In genomic region chr12:1795785-1796514, GRCh38 we compare ENCODE assay signal across 1 cellular context.
TF ChIP-seq lines count a peak whose summit lies in the region.

No MANE protein-coding gene starts in this region.

TF ChIP-seq in HEK293, 187 proteins besides CTCF, POLR2A, EP300 and RAD21 (continued from another document and continues in another):
- TF ChIP-seq ZNF146 (tag by site-specific recombination; IDR thresholded peaks at IDR 0.05) (no peak), ZNF510 (tag by site-specific recombination; IDR thresholded peaks at IDR 0.05; ENCODE audit: insufficient replicate concordance) (no peak), TCF7L2 (IDR thresholded peaks at IDR 0.05; ENCODE audit: borderline replicate concordance, low read depth, low read length) (no peak), ZNF558 (tag by site-specific recombination; IDR thresholded peaks at IDR 0.05) (no peak), YY2 (tag by site-specific recombination; IDR thresholded peaks at IDR 0.05) (no peak), ZNF132 (tag by site-specific recombination; IDR thresholded peaks at IDR 0.05; ENCODE audit: borderline replicate concordance) (no peak), ZNF488 (tag by site-specific recombination; IDR thresholded peaks at IDR 0.05) (no peak), ZBTB8A (tag by site-specific recombination; IDR thresholded peaks at IDR 0.05) (peak; percentile 44; the same call in 1 of the 2 replicates), ZNF2 (tag by site-specific recombination; IDR thresholded peaks at IDR 0.05) (no peak), ZNF704 (tag by site-specific recombination; IDR thresholded peaks at IDR 0.05) (no peak), EGR2 (tag by site-specific recombination; IDR thresholded peaks at IDR 0.05; ENCODE audit: low read depth) (peak; percentile 29), ZBTB49 (tag by site-specific recombination; IDR thresholded peaks at IDR 0.05; ENCODE audit: low read depth) (no peak), ZNF366 (tag by site-specific recombination; conservative IDR thresholded peaks at IDR 0.05) (no peak), ZNF707 (tag by site-specific recombination; IDR thresholded peaks at IDR 0.05) (no peak), ZNF239 (tag by site-specific recombination; IDR thresholded peaks at IDR 0.05) (no peak), ZEB2 (tag by site-specific recombination; IDR thresholded peaks at IDR 0.05) (no peak), ZNF174 (tag by site-specific recombination; IDR thresholded peaks at IDR 0.05) (no peak), ZNF391 (tag by site-specific recombination; IDR thresholded peaks at IDR 0.05; ENCODE audit: borderline replicate concordance, low read depth) (0 out of 2 replicates have a peak, but pooled peaks have one; percentile 20), ZNF645 (tag by site-specific recombination; IDR thresholded peaks at IDR 0.05) (no peak), ZBTB17 (tag by site-specific recombination; IDR thresholded peaks at IDR 0.05) (no peak; the same call in none of the 2 replicates), ZNF341 (tag by site-specific recombination; IDR thresholded peaks at IDR 0.05; ENCODE audit: low read depth) (no peak), BCL11A (tag by site-specific recombination; IDR thresholded peaks at IDR 0.05; ENCODE audit: low read depth) (no peak), ZNF501 (tag by site-specific recombination; IDR thresholded peaks at IDR 0.05) (no peak), OSR2 (tag by site-specific recombination; IDR thresholded peaks at IDR 0.05) (no peak), ZNF23 (tag by site-specific recombination; IDR thresholded peaks at IDR 0.05; ENCODE audit: borderline replicate concordance) (no peak), ZNF112 (tag by site-specific recombination; IDR thresholded peaks at IDR 0.05) (no peak), ZNF121 (tag by site-specific recombination; IDR thresholded peaks at IDR 0.05) (no peak), BCL11B (tag by site-specific recombination; IDR thresholded peaks at IDR 0.05; ENCODE audit: low read depth) (no peak), ZNF169 (tag by site-specific recombination; IDR thresholded peaks at IDR 0.05) (no peak), ZNF473 (tag by site-specific recombination; IDR thresholded peaks at IDR 0.05) (no peak), ZNF830 (tag by site-specific recombination; IDR thresholded peaks at IDR 0.05; ENCODE audit: low read depth) (no peak), MZF1 (tag by site-specific recombination; IDR thresholded peaks at IDR 0.05; ENCODE audit: borderline replicate concordance) (no peak), ZNF354C (tag by site-specific recombination; IDR thresholded peaks at IDR 0.05; ENCODE audit: borderline replicate concordance, low read depth) (no peak), ZNF221 (tag by site-specific recombination; IDR thresholded peaks at IDR 0.05; ENCODE audit: borderline replicate concordance) (no peak), KLF17 (tag by site-specific recombination; IDR thresholded peaks at IDR 0.05) (no peak), KLF10 (tag by site-specific recombination; IDR thresholded peaks at IDR 0.05) (peak; percentile 53; the same call in 1 of the 2 replicates), ZNF571 (tag by site-specific recombination; IDR thresholded peaks at IDR 0.05) (no peak), SP2 (tag by site-specific recombination; IDR thresholded peaks at IDR 0.05) (peak; percentile 44), ZNF664 (tag by site-specific recombination; IDR thresholded peaks at IDR 0.05) (no peak), KLF9 (tag by site-specific recombination; IDR thresholded peaks at IDR 0.05; ENCODE audit: low read depth) (peak; percentile 58), ZNF521 (tag by site-specific recombination; IDR thresholded peaks at IDR 0.05) (no peak), ZNF423 (tag by site-specific recombination; IDR thresholded peaks at IDR 0.05) (peak; percentile 78; the same call in 1 of the 2 replicates), ZNF658 (tag by site-specific recombination; IDR thresholded peaks at IDR 0.05) (no peak), SETDB1 (IDR thresholded peaks at IDR 0.05; ENCODE audit: insufficient read length, low read length) (no peak), ZNF843 (tag by site-specific recombination; IDR thresholded peaks at IDR 0.05) (no peak), ZNF157 (tag by site-specific recombination; IDR thresholded peaks at IDR 0.05) (no peak), ZFP69B (tag by site-specific recombination; IDR thresholded peaks at IDR 0.05) (no peak), ZBTB44 (tag by site-specific recombination; IDR thresholded peaks at IDR 0.05) (no peak), ZNF791 (tag by site-specific recombination; IDR thresholded peaks at IDR 0.05) (no peak), GLI4 (tag by site-specific recombination; IDR thresholded peaks at IDR 0.05) (peak; percentile 38; the same call in 1 of the 2 replicates), GFI1B (tag by site-specific recombination; IDR thresholded peaks at IDR 0.05) (no peak)
- TF ChIP-seq, protein P1, sequence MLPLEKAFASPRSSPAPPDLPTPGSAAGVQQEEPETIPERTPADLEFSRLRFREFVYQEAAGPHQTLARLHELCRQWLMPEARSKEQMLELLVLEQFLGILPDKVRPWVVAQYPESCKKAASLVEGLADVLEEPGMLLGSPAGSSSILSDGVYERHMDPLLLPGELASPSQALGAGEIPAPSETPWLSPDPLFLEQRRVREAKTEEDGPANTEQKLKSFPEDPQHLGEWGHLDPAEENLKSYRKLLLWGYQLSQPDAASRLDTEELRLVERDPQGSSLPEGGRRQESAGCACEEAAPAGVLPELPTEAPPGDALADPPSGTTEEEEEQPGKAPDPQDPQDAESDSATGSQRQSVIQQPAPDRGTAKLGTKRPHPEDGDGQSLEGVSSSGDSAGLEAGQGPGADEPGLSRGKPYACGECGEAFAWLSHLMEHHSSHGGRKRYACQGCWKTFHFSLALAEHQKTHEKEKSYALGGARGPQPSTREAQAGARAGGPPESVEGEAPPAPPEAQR (tag by site-specific recombination; IDR thresholded peaks at IDR 0.05): no peak; the same call in 1 of the 2 replicates
- TF ChIP-seq, protein P2, sequence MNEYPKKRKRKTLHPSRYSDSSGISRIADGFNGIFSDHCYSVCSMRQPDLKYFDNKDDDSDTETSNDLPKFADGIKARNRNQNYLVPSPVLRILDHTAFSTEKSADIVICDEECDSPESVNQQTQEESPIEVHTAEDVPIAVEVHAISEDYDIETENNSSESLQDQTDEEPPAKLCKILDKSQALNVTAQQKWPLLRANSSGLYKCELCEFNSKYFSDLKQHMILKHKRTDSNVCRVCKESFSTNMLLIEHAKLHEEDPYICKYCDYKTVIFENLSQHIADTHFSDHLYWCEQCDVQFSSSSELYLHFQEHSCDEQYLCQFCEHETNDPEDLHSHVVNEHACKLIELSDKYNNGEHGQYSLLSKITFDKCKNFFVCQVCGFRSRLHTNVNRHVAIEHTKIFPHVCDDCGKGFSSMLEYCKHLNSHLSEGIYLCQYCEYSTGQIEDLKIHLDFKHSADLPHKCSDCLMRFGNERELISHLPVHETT (tag by site-specific recombination; IDR thresholded peaks at IDR 0.05): no peak
- TF ChIP-seq, protein P3, sequence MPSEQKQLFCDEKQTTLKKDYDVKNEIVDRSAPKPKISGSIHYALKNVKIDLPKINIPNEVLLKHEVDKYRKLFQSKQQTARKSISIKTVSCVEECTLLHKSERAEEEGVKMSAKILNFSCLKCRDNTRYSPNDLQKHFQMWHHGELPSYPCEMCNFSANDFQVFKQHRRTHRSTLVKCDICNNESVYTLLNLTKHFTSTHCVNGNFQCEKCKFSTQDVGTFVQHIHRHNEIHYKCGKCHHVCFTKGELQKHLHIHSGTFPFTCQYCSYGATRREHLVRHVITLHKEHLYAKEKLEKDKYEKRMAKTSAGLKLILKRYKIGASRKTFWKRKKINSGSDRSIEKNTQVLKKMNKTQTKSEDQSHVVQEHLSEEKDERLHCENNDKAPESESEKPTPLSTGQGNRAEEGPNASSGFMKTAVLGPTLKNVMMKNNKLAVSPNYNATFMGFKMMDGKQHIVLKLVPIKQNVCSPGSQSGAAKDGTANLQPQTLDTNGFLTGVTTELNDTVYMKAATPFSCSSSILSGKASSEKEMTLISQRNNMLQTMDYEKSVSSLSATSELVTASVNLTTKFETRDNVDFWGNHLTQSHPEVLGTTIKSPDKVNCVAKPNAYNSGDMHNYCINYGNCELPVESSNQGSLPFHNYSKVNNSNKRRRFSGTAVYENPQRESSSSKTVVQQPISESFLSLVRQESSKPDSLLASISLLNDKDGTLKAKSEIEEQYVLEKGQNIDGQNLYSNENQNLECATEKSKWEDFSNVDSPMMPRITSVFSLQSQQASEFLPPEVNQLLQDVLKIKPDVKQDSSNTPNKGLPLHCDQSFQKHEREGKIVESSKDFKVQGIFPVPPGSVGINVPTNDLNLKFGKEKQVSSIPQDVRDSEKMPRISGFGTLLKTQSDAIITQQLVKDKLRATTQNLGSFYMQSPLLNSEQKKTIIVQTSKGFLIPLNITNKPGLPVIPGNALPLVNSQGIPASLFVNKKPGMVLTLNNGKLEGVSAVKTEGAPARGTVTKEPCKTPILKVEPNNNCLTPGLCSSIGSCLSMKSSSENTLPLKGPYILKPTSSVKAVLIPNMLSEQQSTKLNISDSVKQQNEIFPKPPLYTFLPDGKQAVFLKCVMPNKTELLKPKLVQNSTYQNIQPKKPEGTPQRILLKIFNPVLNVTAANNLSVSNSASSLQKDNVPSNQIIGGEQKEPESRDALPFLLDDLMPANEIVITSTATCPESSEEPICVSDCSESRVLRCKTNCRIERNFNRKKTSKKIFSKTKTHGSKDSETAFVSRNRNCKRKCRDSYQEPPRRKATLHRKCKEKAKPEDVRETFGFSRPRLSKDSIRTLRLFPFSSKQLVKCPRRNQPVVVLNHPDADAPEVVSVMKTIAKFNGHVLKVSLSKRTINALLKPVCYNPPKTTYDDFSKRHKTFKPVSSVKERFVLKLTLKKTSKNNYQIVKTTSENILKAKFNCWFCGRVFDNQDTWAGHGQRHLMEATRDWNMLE (tag by site-specific recombination; conservative IDR thresholded peaks at IDR 0.05; ENCODE audit: low read depth): no peak
